Comparison of ENCODE assay signal across 1 cellular context in the genomic region with DNA sequence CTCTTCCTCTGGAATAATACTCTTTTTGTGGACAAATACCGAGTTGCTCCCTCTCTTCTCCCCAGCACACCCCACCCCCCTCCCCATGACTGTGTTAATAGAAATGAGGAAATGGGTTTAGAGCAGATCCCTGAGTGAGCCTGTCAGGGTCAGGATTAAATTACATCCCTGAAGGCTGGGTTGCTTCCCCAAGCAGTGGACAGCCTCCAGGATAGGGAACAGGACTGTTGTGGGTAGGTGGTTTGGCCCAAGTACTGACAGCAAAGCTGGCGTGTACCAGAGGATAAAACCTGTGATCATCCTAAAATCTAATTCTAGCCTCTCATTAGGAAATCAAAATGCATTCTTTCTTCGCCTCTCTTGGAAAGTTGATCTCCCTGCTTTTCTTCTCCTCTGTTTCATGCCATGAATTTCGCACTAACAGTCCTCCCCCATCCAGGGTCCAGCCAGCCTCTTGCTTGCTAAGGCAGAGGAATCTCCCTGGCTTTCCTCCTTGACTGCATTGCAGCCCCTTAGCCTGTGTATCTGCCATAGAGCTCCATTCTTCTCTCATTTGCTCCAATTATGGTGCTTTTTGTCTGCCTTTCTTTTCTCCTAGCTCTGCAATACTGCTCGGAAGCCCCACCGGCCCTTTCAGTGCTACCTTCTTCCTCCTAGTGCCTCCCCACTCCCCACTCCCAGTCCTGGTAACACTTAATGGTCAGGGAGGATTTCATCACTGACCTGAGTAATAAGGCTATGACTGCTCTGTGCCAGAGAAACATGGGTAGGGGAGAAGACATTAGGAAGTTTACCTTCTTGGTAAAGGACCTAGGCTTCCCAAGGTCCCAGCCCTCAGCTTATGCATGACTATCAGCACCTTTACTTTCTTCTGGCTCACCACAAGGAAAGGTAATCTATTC.
TF ChIP-seq lines count a peak whose summit lies in the region.

No MANE protein-coding gene starts in this region.

TF ChIP-seq in H1, 55 proteins besides CTCF, POLR2A, EP300 and RAD21 (continued from another document):
- no peak for TF ChIP-seq RNF2 (IDR thresholded peaks at IDR 0.05; ENCODE audit: borderline replicate concordance, low read depth, low read length, missing control alignments, poor library complexity, severe bottlenecking)
- TF ChIP-seq, protein P1, sequence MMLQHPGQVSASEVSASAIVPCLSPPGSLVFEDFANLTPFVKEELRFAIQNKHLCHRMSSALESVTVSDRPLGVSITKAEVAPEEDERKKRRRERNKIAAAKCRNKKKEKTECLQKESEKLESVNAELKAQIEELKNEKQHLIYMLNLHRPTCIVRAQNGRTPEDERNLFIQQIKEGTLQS (IDR thresholded peaks at IDR 0.05; ENCODE audit: insufficient read depth, low read depth, low read length), result no peak
- TF ChIP-seq TEAD4 (IDR thresholded peaks at IDR 0.05; ENCODE audit: low read depth, low read length), result no peak
- no peak for TF ChIP-seq CBX8 (IDR thresholded peaks at IDR 0.05; ENCODE audit: borderline replicate concordance, low read depth, low read length)
- TF ChIP-seq, protein P2, sequence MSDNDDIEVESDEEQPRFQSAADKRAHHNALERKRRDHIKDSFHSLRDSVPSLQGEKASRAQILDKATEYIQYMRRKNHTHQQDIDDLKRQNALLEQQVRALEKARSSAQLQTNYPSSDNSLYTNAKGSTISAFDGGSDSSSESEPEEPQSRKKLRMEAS (IDR thresholded peaks at IDR 0.05), result no peak
- no peak for TF ChIP-seq BACH1 (IDR thresholded peaks at IDR 0.05; ENCODE audit: low read length)
- no peak for TF ChIP-seq RXRA (IDR thresholded peaks at IDR 0.05; ENCODE audit: insufficient read depth, low read depth, low read length)
- TF ChIP-seq SUZ12 (IDR thresholded peaks at IDR 0.05; ENCODE audit: low read length), result no peak
TF ChIP-seq in H1: peak in this region for 0.
